Comparison of ENCODE assay signal across 8 cellular contexts in genomic region chr2:38601061-38601460, GRCh38. TPM values are rescaled to one million over a fixed set of nuclear protein-coding genes. Genes with fewer than 3 reads are reported as not detected.
DNase-seq lines count a peak whose midpoint lies in the region; ATAC-seq and TF ChIP-seq lines count a peak whose summit lies in the region.

No MANE protein-coding gene starts in this region.

- H3K27me3 ChIP-seq in CD8-positive, alpha-beta memory T cell (ENCODE audit: insufficient read depth, low read length, poor library complexity, severe bottlenecking), result no peaks in the 10 kb centered on the region
- no peaks in the 10 kb centered on the region for H3K27me3 ChIP-seq in NT2/D1 (ENCODE audit: insufficient read depth, insufficient read length)
- H3K27me3 ChIP-seq in effector memory CD4-positive, alpha-beta T cell (replicated peaks; ENCODE audit: control insufficient read depth, insufficient read depth, low read length, poor library complexity, severe bottlenecking), result no peaks in the 10 kb centered on the region
- H3K27me3 ChIP-seq in neuron (ENCODE audit: insufficient read depth, low read length), result no peaks in the 10 kb centered on the region

- intact Hi-C loops in lower leg skin (cut with DNase I; ENCODE audit: low total_unique reads), result no loop called here
- intact Hi-C loops in mucosa of descending colon (cut with DNase I, micrococcal nuclease), result no loop called here

- H3K4me3 Mint-ChIP-seq in CD8-positive, alpha-beta memory T cell, result peak overlapping the region; percentile 93 to 97 (median 96)

- peak overlapping the region; percentile 72 to 99 (median 89) for H3K27ac Mint-ChIP-seq in CD8-positive, alpha-beta memory T cell

- POLR2A ChIA-PET in CD8-positive, alpha-beta memory T cell (lab: Charles Lee), result interaction anchor here (0.6 to 5.8 kb wide), 9 partner anchors 10 to 150 kb away, joined by 4 to 57 read pairs (median 7); partner anchors contain the start of genes GALM and SRSF7

- no peak for TF ChIP-seq POLR2A in lower leg skin (IDR thresholded peaks at IDR 0.05)

- peak overlapping the region; percentile 82 for H3K27ac ChIP-seq in CD8-positive, alpha-beta memory T cell (ENCODE audit: low read depth, low read length)
- H3K27ac ChIP-seq in effector memory CD4-positive, alpha-beta T cell (ENCODE audit: insufficient read depth, low read length, poor library complexity, severe bottlenecking), result peak overlapping the region; percentile 85

- H3K4me1 ChIP-seq in CD8-positive, alpha-beta memory T cell (ENCODE audit: insufficient read depth, low read length), result peaks cover 22% of the 10 kb centered on the region
- H3K4me1 ChIP-seq in NT2/D1 (ENCODE audit: insufficient read depth, insufficient read length) (peaks cover 2% of the 10 kb centered on the region), neuron (ENCODE audit: insufficient read depth, low read length) (peaks cover 35% of the 10 kb centered on the region), mucosa of descending colon (ENCODE audit: low read depth) (peaks cover 14% of the 10 kb centered on the region)
- H3K4me1 ChIP-seq in effector memory CD4-positive, alpha-beta T cell (ENCODE audit: control insufficient read depth, insufficient read depth, low read length, poor library complexity, severe bottlenecking), result peaks cover 13% of the 10 kb centered on the region

- no peak for DNase-seq in CD8-positive, alpha-beta memory T cell
- DNase-seq in NT2/D1 (ENCODE audit: low read depth, low spot score) (no peak), NCI-H2107 treated with DMSO at 0.1 percent for 48 hours (lab: John Stamatoyannopoulos, UW; ENCODE audit: unreplicated experiment) (no peak), DMS153 treated with DMSO at 0.1 percent for 48 hours (lab: John Stamatoyannopoulos, UW; ENCODE audit: unreplicated experiment) (no peak), lower leg skin (ENCODE audit: low spot score in 2 of 2) (no peak), mucosa of descending colon (no peak)
- DNase-seq in effector memory CD4-positive, alpha-beta T cell, result no peak

- H3K4me3 ChIP-seq in CD8-positive, alpha-beta memory T cell (ENCODE audit: low read length), result peak overlapping the region; percentile 93
- peak overlapping the region; percentile 78 for H3K4me3 ChIP-seq in NT2/D1 (ENCODE audit: insufficient read length, low read depth)
- H3K4me3 ChIP-seq in effector memory CD4-positive, alpha-beta T cell (ENCODE audit: insufficient read depth, low read depth, low read length, poor library complexity, severe bottlenecking), result peak overlapping the region; percentile 87
- H3K4me3 ChIP-seq in neuron (ENCODE audit: low read length), result peak overlapping the region; percentile 90
- H3K4me3 ChIP-seq in lower leg skin (ENCODE audit: low read depth, poor library complexity, severe bottlenecking), result no peak overlapping the region
- no peak overlapping the region for H3K4me3 ChIP-seq in mucosa of descending colon

- TF ChIP-seq CTCF in lower leg skin (IDR thresholded peaks at IDR 0.05) (no peak), mucosa of descending colon (IDR thresholded peaks at IDR 0.05) (no peak)

- H2AFZ ChIP-seq in neuron (ENCODE audit: low read depth, low read length), result no peak overlapping the region

- no peak for ATAC-seq in mucosa of descending colon

- no peaks in the 10 kb centered on the region for H3K9me3 ChIP-seq in CD8-positive, alpha-beta memory T cell (ENCODE audit: low read length)
- H3K9me3 ChIP-seq in NT2/D1 (ENCODE audit: insufficient read depth, low read length), result no peaks in the 10 kb centered on the region
- no peaks in the 10 kb centered on the region for H3K9me3 ChIP-seq in effector memory CD4-positive, alpha-beta T cell (ENCODE audit: control insufficient read depth, low read length)
- H3K9me3 ChIP-seq in neuron (ENCODE audit: low read length), result no peaks in the 10 kb centered on the region
- H3K9me3 ChIP-seq in mucosa of descending colon, result no peaks in the 10 kb centered on the region

- CTCF ChIA-PET in CD8-positive, alpha-beta memory T cell (lab: Charles Lee), result interaction anchor here (0.7 to 8.0 kb wide), 16 partner anchors 12 to 150 kb away, joined by 3 to 96 read pairs (median 4); partner anchors contain the start of genes GALM and SRSF7

- H3K9me3 Mint-ChIP-seq in CD8-positive, alpha-beta memory T cell, result no peaks in the 10 kb centered on the region

- H3K36me3 ChIP-seq in CD8-positive, alpha-beta memory T cell (ENCODE audit: insufficient read depth, low read length), result no peaks in the 10 kb centered on the region
- H3K36me3 ChIP-seq in NT2/D1 (ENCODE audit: insufficient read depth, insufficient read length, low read length) (no peaks in the 10 kb centered on the region), neuron (ENCODE audit: insufficient read depth, low read length) (no peaks in the 10 kb centered on the region), mucosa of descending colon (ENCODE audit: low read depth) (peaks cover 4% of the 10 kb centered on the region)
- H3K36me3 ChIP-seq in effector memory CD4-positive, alpha-beta T cell (ENCODE audit: control insufficient read depth, insufficient read depth, low read length), result no peaks in the 10 kb centered on the region

- H3K9ac ChIP-seq in NT2/D1 (ENCODE audit: insufficient read length, low read depth), result peak overlapping the region; percentile 90

- H3K4me1 Mint-ChIP-seq in CD8-positive, alpha-beta memory T cell, result peaks cover 53 to 68% (median 65%) of the 10 kb centered on the region in 3 donors

- H3K36me3 Mint-ChIP-seq in CD8-positive, alpha-beta memory T cell, result peaks cover 0 to 27% (median 1%) of the 10 kb centered on the region in 3 donors

- 5 to 11% methylated on average over 6 of the region's 6 CpGs for WGBS in lower leg skin, 2 donors

- peaks cover 0 to 2% of the 10 kb centered on the region in 2 donors for H3K27me3 Mint-ChIP-seq in CD8-positive, alpha-beta memory T cell

RNA-seq across cellular contexts. Expression of gene HNRNPLL, which starts 1.7 kb away (rescaled TPM):
- 10 to 100 TPM; 77.4 to 80.8 TPM for total RNA-seq in CD8-positive, alpha-beta memory T cell
- 65.4 TPM for polyA plus RNA-seq in CD8-positive, alpha-beta memory T cell
- 10 to 100 TPM; 20.5 to 37.9 (median 26.8) TPM for total RNA-seq in lower leg skin
- total RNA-seq in mucosa of descending colon, result 10 to 100 TPM; 45.5 to 68.2 (median 49.6) TPM

Comparison
In these comparisons a context has a peak if more than half of its experiments do, and no peak if none do; other contexts are left out.
1. H3K4me3 ChIP-seq: peak in CD8-positive, alpha-beta memory T cell (single experiment), NT2/D1 (single experiment), effector memory CD4-positive, alpha-beta T cell (single experiment) and neuron (single experiment); none in lower leg skin (single experiment) and mucosa of descending colon (single experiment).